Comparison of ENCODE assay signal across 25 cellular contexts in the genomic region with DNA sequence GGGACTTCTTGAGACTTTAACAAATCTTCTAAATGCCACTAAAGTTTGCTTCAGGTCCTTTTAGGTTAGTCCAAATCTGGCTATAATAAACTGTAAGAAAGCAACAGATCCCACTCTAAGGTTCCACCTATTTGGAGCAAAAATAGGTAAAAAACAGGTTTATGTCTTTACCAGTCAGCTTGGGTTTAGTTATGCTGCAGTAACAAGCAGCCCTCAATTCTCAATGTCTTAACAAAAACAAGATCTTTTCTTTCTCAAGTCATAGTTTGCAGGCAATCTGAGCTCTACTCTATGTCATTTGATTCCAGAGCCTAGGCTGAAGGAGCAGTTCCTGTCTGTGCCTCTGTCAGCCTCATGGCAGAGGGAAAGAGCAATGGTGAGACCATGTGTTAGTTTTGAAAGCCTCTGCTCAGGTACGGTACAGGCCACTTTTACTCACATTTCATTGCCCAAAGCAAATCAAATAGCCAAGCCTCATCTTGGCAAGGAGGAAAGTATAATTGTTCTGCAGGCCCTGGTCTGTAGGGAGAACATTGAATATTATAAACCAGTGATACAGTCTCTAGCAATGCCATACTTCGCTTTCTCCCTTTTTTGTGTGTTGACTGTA.
"Had no signal": no experiment of that assay in that cellular context is flagged by ENCODE, and none has a peak within 500 bp of the region (broad histone marks: within the 10 kb centered on the region; RNA-seq: fewer than 3 reads in every experiment).

No MANE protein-coding gene starts in this region.

- FAIRE-seq: colon, endometrium, islet of Langerhans, keratinocyte had no signal

- ATAC-seq: effector memory CD8-positive, alpha-beta T cell; esophagus mucosa; gastrocnemius medialis; heart right ventricle; left cardiac atrium; left lung; left ventricle myocardium superior; lower lobe of right lung; mucosa of descending colon had no signal

- H3K27ac ChIP-seq: epithelial cell of prostate, esophagus squamous epithelium, gastrocnemius medialis, heart right ventricle, left lung, lower lobe of right lung had no signal

- H3K4me1 ChIP-seq: esophagus squamous epithelium, gastrocnemius medialis had no signal

- H3K4me3 ChIP-seq: esophagus squamous epithelium, gastrocnemius medialis, heart right ventricle, left lung, lower lobe of right lung, mucosa of descending colon had no signal

- H3K36me3 ChIP-seq: esophagus squamous epithelium, gastrocnemius medialis, heart right ventricle, left lung, lower lobe of right lung had no signal

- H3K27me3 ChIP-seq: gastrocnemius medialis, heart right ventricle, left lung had no signal

- H3K9me3 ChIP-seq: gastrocnemius medialis, left lung, mucosa of descending colon had no signal

- DNase-seq: cortex of kidney; effector CD8-positive, alpha-beta T cell; effector memory CD8-positive, alpha-beta T cell; endodermal cell; erythroblast; esophagus squamous epithelium; foreskin fibroblast; foreskin melanocyte; gastrocnemius medialis; glutamatergic neuron; head of caudate nucleus; heart right ventricle; hippocampal formation; left cardiac atrium; left lung; left ventricle myocardium superior; lower lobe of right lung; mesenchymal stem cell; mucosa of descending colon had no signal
